Comparison of ENCODE assay signal across 19 cellular contexts in the genomic region with DNA sequence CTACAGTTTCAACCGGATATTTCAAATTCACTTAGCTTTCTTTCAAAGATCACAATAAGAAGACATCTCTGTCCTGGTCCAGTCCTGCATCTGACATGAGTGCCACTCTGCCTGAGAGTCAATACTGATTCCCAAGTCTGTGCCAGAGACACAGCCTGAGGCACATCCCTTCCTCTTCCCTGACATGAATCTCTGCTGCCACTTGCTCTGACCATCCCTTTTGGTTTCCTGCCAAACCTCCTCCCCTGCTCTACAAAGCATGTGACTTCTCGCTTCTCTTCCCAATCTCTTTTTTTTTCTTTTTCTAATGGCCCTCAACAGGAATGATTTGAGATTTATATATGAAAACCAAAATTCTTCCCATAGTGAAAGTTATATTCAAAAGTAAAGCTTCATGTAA.
DNase-seq lines count a peak whose midpoint lies in the region; ATAC-seq, FAIRE-seq and TF ChIP-seq lines count a peak whose summit lies in the region.
"Had no signal": no experiment of that assay in that cellular context is flagged by ENCODE, and none has a peak within 500 bp of the region (broad histone marks: within the 10 kb centered on the region; RNA-seq: fewer than 3 reads in every experiment).

No MANE protein-coding gene starts in this region.

- H3K14ac ChIP-seq in H9 (ENCODE audit: insufficient read depth, low read length): no peak overlapping the region

- H3K4me1 Mint-ChIP-seq in H9: peaks cover 11 to 17% of the 10 kb centered on the region in 2 experiments
- H3K4me1 Mint-ChIP-seq in natural killer cell treated with Interleukin-12 subunit alpha and Interleukin-12 subunit beta and Interleukin-15 and Interleukin-18, amount 100 ng/mL, for 72 hours (ENCODE audit: low read depth in 2 of 2): no peaks in the 10 kb centered on the region

- no peak overlapping the region for H2BK20ac ChIP-seq in H9 (ENCODE audit: low read depth, low read length, poor library complexity, severe bottlenecking)

- H3K27ac ChIP-seq in H9 (ENCODE audit: insufficient read length, low read depth, low read length): no peak overlapping the region
- H3K27ac ChIP-seq: KMS-11 had no signal

- no peaks in the 10 kb centered on the region for H3K27me3 Mint-ChIP-seq in H9 (ENCODE audit: low read depth)
- H3K27me3 Mint-ChIP-seq in natural killer cell treated with Interleukin-12 subunit alpha and Interleukin-12 subunit beta and Interleukin-15 and Interleukin-18, amount 100 ng/mL, for 72 hours: peaks cover 2 to 5% of the 10 kb centered on the region in 2 donors

- no peak overlapping the region for H4K5ac ChIP-seq in H9 (ENCODE audit: insufficient read length, low read depth, low read length)

- no peak overlapping the region for H4K91ac ChIP-seq in H9 (ENCODE audit: insufficient read length, low read depth, low read length)

- no peak overlapping the region for H2BK5ac ChIP-seq in H9 (ENCODE audit: insufficient read length, low read length)

- no peak overlapping the region for H3K4me2 ChIP-seq in H9 (ENCODE audit: insufficient read depth, insufficient read length, low read length)
- H3K4me2 ChIP-seq: KMS-11 had no signal

- no peak overlapping the region for H2BK120ac ChIP-seq in H9 (ENCODE audit: low read depth, low read length, poor library complexity, severe bottlenecking)

- H3K9ac ChIP-seq in H9 (ENCODE audit: extremely low read depth, insufficient read length, low read length): no peak overlapping the region
- H3K9ac ChIP-seq: KMS-11 had no signal

- no peaks in the 10 kb centered on the region for H4K20me1 ChIP-seq in H9 (ENCODE audit: control insufficient read depth, insufficient read depth, insufficient read length)

- H3T11ph ChIP-seq in H9 (ENCODE audit: low read length): no peak overlapping the region

- H3K79me1 ChIP-seq in H9 (ENCODE audit: insufficient read depth, low read depth, low read length, poor library complexity, severe bottlenecking): no peaks in the 10 kb centered on the region

- no peak overlapping the region; a peak in 1 of 7 replicates for H3K27ac Mint-ChIP-seq in H9
- no peak overlapping the region for H3K27ac Mint-ChIP-seq in natural killer cell treated with Interleukin-12 subunit alpha and Interleukin-12 subunit beta and Interleukin-15 and Interleukin-18, amount 100 ng/mL, for 72 hours

- H3K56ac ChIP-seq in H9 (ENCODE audit: insufficient read length, low read depth, low read length): no peak overlapping the region

- peak; percentile 17 to 39 for DNase-seq in NCI-H2081 (lab: John Stamatoyannopoulos, UW)
- DNase-seq in NCI-H2081 treated with DMSO at 0.1 percent for 48 hours (lab: John Stamatoyannopoulos, UW): no peak
- DNase-seq in SK-MEL-5 (ENCODE audit: low read depth, low spot score): peak; percentile 7
- peak; percentile 59 for DNase-seq in epithelial cell of esophagus (ENCODE audit: low read depth)
- no peak for DNase-seq in RCC 7860 (ENCODE audit: low spot score)
- DNase-seq in H9: no peak
- no peak for DNase-seq in natural killer cell treated with Interleukin-12 subunit alpha and Interleukin-12 subunit beta and Interleukin-15 and Interleukin-18, amount 100 ng/mL, for 72 hours (ENCODE audit: low spot score)
- DNase-seq: 8988T, COR-L47, DMS153, GF-D8, NCI-H1048, NCI-H1436 treated with DMSO at 0.1 percent for 48 hours, NCI-H2029, NCI-H774, OCI-M1 had no signal

- H3K36me3 Mint-ChIP-seq in H9 (ENCODE audit: insufficient read depth in 1 of 3, low read depth in 3 of 3): no peaks in the 10 kb centered on the region
- no peaks in the 10 kb centered on the region for H3K36me3 Mint-ChIP-seq in natural killer cell treated with Interleukin-12 subunit alpha and Interleukin-12 subunit beta and Interleukin-15 and Interleukin-18, amount 100 ng/mL, for 72 hours

- no peaks in the 10 kb centered on the region for H3K79me2 ChIP-seq in H9 (ENCODE audit: insufficient read depth, low read length)

- H3K9me3 Mint-ChIP-seq in H9: no peaks in the 10 kb centered on the region; a peak in 1 of 5 replicates
- peaks cover 2% of the 10 kb centered on the region for H3K9me3 Mint-ChIP-seq in natural killer cell treated with Interleukin-12 subunit alpha and Interleukin-12 subunit beta and Interleukin-15 and Interleukin-18, amount 100 ng/mL, for 72 hours

- no peak for ATAC-seq in GM21526 (IDR thresholded peaks at IDR 0.05; ENCODE audit: low FRiP score, unreplicated experiment)
- no peak for ATAC-seq in natural killer cell treated with Interleukin-12 subunit alpha and Interleukin-12 subunit beta and Interleukin-15 and Interleukin-18, amount 100 ng/mL, for 72 hours

- H3K4me3 ChIP-seq in epithelial cell of esophagus (ENCODE audit: low read length): no peak overlapping the region

- H2BK12ac ChIP-seq in H9 (ENCODE audit: insufficient read length, low read depth, low read length): no peak overlapping the region

- no peaks in the 10 kb centered on the region; the same call in 1 of the 2 replicates for H3K4me1 ChIP-seq in H9 (ENCODE audit: insufficient read depth, low read length)

- no peak overlapping the region for H2AFZ ChIP-seq in H9 (ENCODE audit: low read length)

- no peak overlapping the region for H3K23ac ChIP-seq in H9 (ENCODE audit: insufficient read length, low read depth, low read length)

- H3K4ac ChIP-seq in H9 (ENCODE audit: low read depth, low read length): no peak overlapping the region

- no peak overlapping the region for H3K18ac ChIP-seq in H9 (ENCODE audit: insufficient read length, low read depth, low read length)

- no peak for TF ChIP-seq CTCF in epithelial cell of esophagus (IDR thresholded peaks at IDR 0.05; ENCODE audit: insufficient read depth, low read depth, low read length, missing control alignments)
- no peak for TF ChIP-seq CTCF in H9 (conservative IDR thresholded peaks at IDR 0.05)

- H3K4me3 Mint-ChIP-seq in H9: no peak overlapping the region
- H3K4me3 Mint-ChIP-seq in natural killer cell treated with Interleukin-12 subunit alpha and Interleukin-12 subunit beta and Interleukin-15 and Interleukin-18, amount 100 ng/mL, for 72 hours: no peak overlapping the region

- in situ Hi-C loops in SK-MEL-5 (cut with HindIII; ENCODE audit: low pct_unique_long_range_greater_than_20kb, low sequenced_read_pairs): no loop called here

- H3K27me3 ChIP-seq in H9 (ENCODE audit: insufficient read depth, low read length): no peaks in the 10 kb centered on the region

- FAIRE-seq in RCC 7860 (lab: Jason Lieb, UNC): no peak
- FAIRE-seq: GM19239 had no signal

- no peaks in the 10 kb centered on the region for H3K23me2 ChIP-seq in H9 (ENCODE audit: insufficient read length, low read depth, low read length, poor library complexity, severe bottlenecking)

- no peaks in the 10 kb centered on the region for H3K9me3 ChIP-seq in H9 (ENCODE audit: control insufficient read depth, low read depth, low read length)

- H4K8ac ChIP-seq in H9 (replicated peaks; ENCODE audit: insufficient read length, low read depth, low read length): no peak overlapping the region

- no peak overlapping the region for H2AK5ac ChIP-seq in H9 (ENCODE audit: insufficient read length, low read length)

- WGBS in H9 (ENCODE audit: extremely low coverage, insufficient read length, low lambda C conversion rate): no CpG with 5 or more reads among the region's 2 CpGs

- no peak overlapping the region for H2BK15ac ChIP-seq in H9 (ENCODE audit: low read depth, low read length)

Comparison
In these comparisons a context has a peak if more than half of its experiments do, and no peak if none do; other contexts are left out.
1. DNase-seq: peak in NCI-H2081 (2 of 2), SK-MEL-5 (single experiment) and epithelial cell of esophagus (single experiment); none in NCI-H2081 treated with DMSO at 0.1 percent for 48 hours (single experiment), RCC 7860 (single experiment), H9 (single experiment) and natural killer cell treated with Interleukin-12 subunit alpha and Interleukin-12 subunit beta and Interleukin-15 and Interleukin-18, amount 100 ng/mL, for 72 hours (single experiment).